ENCODE assay signal across 1 cellular context in the genomic region with DNA sequence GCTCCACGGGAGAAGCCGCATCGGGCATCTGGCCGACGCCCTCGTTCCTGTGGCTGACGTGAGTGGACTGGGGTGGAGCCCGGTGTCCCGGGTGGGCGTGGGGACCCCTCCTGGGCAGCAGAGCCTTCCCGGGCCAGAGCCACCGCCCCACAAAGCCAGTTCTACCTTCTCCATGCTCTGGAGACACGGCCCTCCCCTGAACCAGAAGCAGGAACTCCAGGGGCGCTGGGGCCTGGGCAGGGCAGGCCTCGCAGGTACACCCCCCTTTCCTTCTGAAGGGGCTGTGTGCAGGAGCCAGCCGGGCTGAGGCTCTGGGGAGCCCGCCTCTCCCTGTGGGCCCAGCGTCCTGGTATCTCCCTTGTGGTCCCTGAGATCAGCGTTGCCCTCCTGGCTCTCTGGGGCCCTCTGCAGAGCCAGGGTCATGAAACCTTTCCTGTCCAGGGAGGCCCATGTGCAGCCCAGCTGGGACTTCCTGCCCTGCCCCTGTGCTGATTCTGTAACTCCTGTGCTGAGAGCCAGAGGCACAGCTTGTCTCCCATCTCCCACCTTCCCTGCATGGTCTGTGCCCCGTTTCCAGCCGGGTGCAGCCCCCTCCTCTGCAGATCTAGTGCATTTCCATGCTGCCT.
A peak's percentile ranks its signal among the peaks of the same experiment; 100 is the strongest.
TF ChIP-seq lines count a peak whose summit lies in the region.

No MANE protein-coding gene starts in this region.

TF ChIP-seq in K562, 482 proteins besides CTCF, POLR2A, EP300 and RAD21:
- no peak for TF ChIP-seq YBX1 (IDR thresholded peaks at IDR 0.05)
- TF ChIP-seq RBFOX2 (IDR thresholded peaks at IDR 0.05; ENCODE audit: low read depth, low read length) = peak; percentile 12
- TF ChIP-seq ZFX (CRISPR knock-in tag; IDR thresholded peaks at IDR 0.05) = peak; percentile 25; the same call in 1 of the 2 replicates
- no peak for TF ChIP-seq HNRNPUL1 (IDR thresholded peaks at IDR 0.05; ENCODE audit: low read length)
- peak; percentile 61 for TF ChIP-seq POLR2G (IDR thresholded peaks at IDR 0.05; ENCODE audit: low read depth, low read length)
